30 cellular contexts compared by ENCODE assay signal in the genomic region with DNA sequence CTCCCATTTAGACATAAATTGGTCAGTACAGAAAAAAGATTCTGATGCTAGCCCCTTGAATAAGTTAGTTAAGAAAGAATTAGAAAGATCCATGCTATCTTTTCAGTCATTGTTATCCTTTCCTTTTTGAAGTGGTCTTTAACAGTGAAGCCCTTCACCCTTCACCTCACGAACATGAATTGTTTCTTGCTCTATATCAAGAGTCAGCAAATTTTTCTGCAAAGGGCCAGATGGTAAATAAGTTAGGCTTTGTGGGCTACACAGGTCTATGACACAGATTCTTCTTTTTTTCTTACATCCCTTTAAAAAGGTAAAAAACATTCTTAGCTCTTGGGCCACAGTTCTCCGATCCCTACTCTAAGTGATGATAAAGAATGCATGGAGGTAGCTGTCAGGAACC.
"Had no signal": no experiment of that assay in that cellular context is flagged by ENCODE, and none has a peak within 500 bp of the region (broad histone marks: within the 10 kb centered on the region; RNA-seq: fewer than 3 reads in every experiment).

No MANE protein-coding gene starts in this region.

- DNase-seq: naive B cell; naive thymus-derived CD8-positive, alpha-beta T cell; nephron progenitor cell; nucleus accumbens; pancreas; psoas muscle; right cardiac atrium; spleen; stimulated activated CD4-positive, alpha-beta T cell treated with anti-CD3 and anti-CD28 coated beads, Interleukin-12 subunit alpha, Interleukin-12 subunit beta, amount 100 ng/mL, for 4 hours; stimulated activated CD4-positive, alpha-beta T cell treated with anti-CD3 and anti-CD28 coated beads, Interleukin-1b, Interleukin-23, amount 100 ng/mL, for 48 hours; stimulated activated CD4-positive, alpha-beta T cell treated with anti-CD3 and anti-CD28 coated beads, Interleukin-4, amount 100 ng/mL, for 1 hour; stimulated activated CD4-positive, alpha-beta T cell treated with anti-CD3 and anti-CD28 coated beads, Interleukin-4, amount 100 ng/mL, for 4 hours; stimulated activated CD8-positive, alpha-beta memory T cell treated with anti-CD3 and anti-CD28 coated beads, Interleukin-4, amount 100 ng/mL, for 48 hours; stimulated activated naive CD4-positive, alpha-beta T cell; stimulated activated naive CD8-positive, alpha-beta T cell treated with anti-CD3 and anti-CD28 coated beads, Interleukin-15, amount 100 ng/mL, for 72 hours; stimulated activated naive CD8-positive, alpha-beta T cell treated with anti-CD3 and anti-CD28 coated beads, Interleukin-15, Interleukin-2, amounts not matched to agents 100 U/mL and 50 U/mL, for 24 hours; substantia nigra; testis; tibial artery; trophoblast cell; upper lobe of left lung had no signal

- H3K4me1 ChIP-seq: pancreas, psoas muscle, spleen, suprapubic skin, testis, tibial artery, upper lobe of left lung, vagina had no signal

- ATAC-seq: naive thymus-derived CD8-positive, alpha-beta T cell; natural killer cell treated with Interleukin-12 subunit alpha and Interleukin-12 subunit beta and Interleukin-15 and Interleukin-18, amount 100 ng/mL, for 72 hours; pancreas; psoas muscle; right cardiac atrium; sciatic nerve; stimulated activated memory B cell treated with anti-CD40 and anti-IgM and Interleukin-4, amounts not matched to agents 10 μg/mL and 1 μg/mL and 100 μg/mL, for 72 hours; stimulated activated naive CD8-positive, alpha-beta T cell treated with anti-CD3 and anti-CD28 coated beads, Interleukin-15, amount 100 ng/mL, for 72 hours; stimulated activated naive CD8-positive, alpha-beta T cell treated with anti-CD3 and anti-CD28 coated beads, Interleukin-15, Interleukin-2, amounts not matched to agents 100 U/mL and 50 U/mL, for 24 hours had no signal

- H3K4me2 ChIP-seq: smooth muscle cell had no signal

- H3K36me3 ChIP-seq: pancreas, tibial artery, vagina had no signal

- H3K9me3 ChIP-seq: neutrophil, pancreas, psoas muscle, spleen, suprapubic skin, testis, tibial artery, upper lobe of left lung, vagina had no signal

- H3K27me3 ChIP-seq: neutrophil, pancreas, spleen, suprapubic skin, testis, tibial artery, upper lobe of left lung, vagina had no signal

- FAIRE-seq: pancreas, urothelium cell line had no signal

- H3K4me3 ChIP-seq: pancreas, psoas muscle, skin epidermis, smooth muscle cell, spleen, suprapubic skin, testis, tibial artery, upper lobe of left lung, vagina had no signal

- H3K27ac ChIP-seq: neutrophil, pancreas, psoas muscle, skin epidermis, spleen, suprapubic skin, testis, tibial artery, upper lobe of left lung, vagina had no signal
